In genomic region chr17:82657926-82658325, GRCh38 we compare ENCODE assay signal across 29 cellular contexts.
"Had no signal": no experiment of that assay in that cellular context is flagged by ENCODE, and none has a peak within 500 bp of the region (broad histone marks: within the 10 kb centered on the region; RNA-seq: fewer than 3 reads in every experiment).

No MANE protein-coding gene starts in this region.

- H3K27me3 ChIP-seq: colonic mucosa, gastrocnemius medialis, heart right ventricle, left lung, pancreas, right atrium auricular region, sigmoid colon, stomach, thyroid gland, vagina had no signal

- ATAC-seq: esophagus mucosa; gastrocnemius medialis; heart right ventricle; left cardiac atrium; left lung; naive thymus-derived CD8-positive, alpha-beta T cell; pancreas; stimulated activated effector memory CD8-positive, alpha-beta T cell treated with anti-CD3 and anti-CD28 coated beads, Interleukin-12 subunit alpha, Interleukin-12 subunit beta, amount 100 ng/mL, for 72 hours had no signal

- H3K27ac ChIP-seq: colonic mucosa, epithelial cell of prostate, gastrocnemius medialis, heart right ventricle, left lung, pancreas, prostate gland, right atrium auricular region, sigmoid colon, stomach, thyroid gland, vagina had no signal

- H3K4me3 ChIP-seq: colonic mucosa, gastrocnemius medialis, heart right ventricle, left lung, pancreas, prostate gland, right atrium auricular region, sigmoid colon, stomach, thyroid gland, vagina had no signal

- DNase-seq: colonic mucosa; effector CD8-positive, alpha-beta T cell; endodermal cell; foreskin fibroblast; gastrocnemius medialis; heart right ventricle; hippocampal formation; left cardiac atrium; mammary epithelial cell; mesendoderm; midbrain; naive thymus-derived CD8-positive, alpha-beta T cell; occipital lobe; sigmoid colon; stimulated activated CD4-positive, alpha-beta T cell treated with anti-CD3 and anti-CD28 coated beads, Interleukin-2, amount 100 ng/mL, for 24 hours; stimulated activated CD4-positive, alpha-beta T cell treated with anti-CD3 and anti-CD28 coated beads, Interleukin-4, amount 100 ng/mL, for 24 hours; stimulated activated naive CD4-positive, alpha-beta T cell treated with Interleukin-2 at 50 U/mL for 16 hours; stomach; thyroid gland; trophoblast cell had no signal

- H3K9me3 ChIP-seq: colonic mucosa, gastrocnemius medialis, heart right ventricle, left lung, pancreas, prostate gland, right atrium auricular region, sigmoid colon, stomach, thyroid gland, vagina had no signal

- H3K4me1 ChIP-seq: colonic mucosa, gastrocnemius medialis, pancreas, prostate gland, right atrium auricular region, sigmoid colon, thyroid gland, vagina had no signal

- FAIRE-seq: islet of Langerhans, pancreas had no signal

- H3K36me3 ChIP-seq: colonic mucosa, pancreas, prostate gland, thyroid gland had no signal
